Comparison of ENCODE assay signal across 19 cellular contexts in the genomic region with DNA sequence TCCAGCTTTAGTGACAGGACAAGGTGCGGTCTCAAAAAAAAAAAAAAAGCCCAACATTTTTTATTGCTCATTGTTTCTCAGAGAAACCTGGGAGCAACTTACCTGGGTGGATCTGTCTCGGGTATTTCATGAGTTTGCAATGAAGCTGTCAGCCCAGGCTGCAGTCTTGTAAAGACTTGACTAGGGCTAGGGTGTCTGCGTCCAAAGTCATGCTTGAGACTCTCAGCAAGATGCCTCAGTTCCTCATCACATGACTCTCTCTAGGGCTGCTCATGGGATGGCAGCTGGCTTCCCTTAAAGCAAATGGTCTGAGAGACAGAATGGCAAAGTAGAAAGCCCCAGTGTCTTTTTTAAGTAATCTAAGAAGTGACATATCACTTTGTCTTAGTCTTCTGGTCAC.
"Had no signal": no experiment of that assay in that cellular context is flagged by ENCODE, and none has a peak within 500 bp of the region (broad histone marks: within the 10 kb centered on the region; RNA-seq: fewer than 3 reads in every experiment).

No MANE protein-coding gene starts in this region.

- H3K9me3 Mint-ChIP-seq: effector memory CD8-positive, alpha-beta T cell; immature natural killer cell; naive thymus-derived CD8-positive, alpha-beta T cell; stimulated activated effector memory CD8-positive, alpha-beta T cell treated with anti-CD3 and anti-CD28 coated beads, Interleukin-12 subunit alpha, Interleukin-12 subunit beta, amount 100 ng/mL, for 72 hours; stimulated activated naive CD8-positive, alpha-beta T cell treated with anti-CD3 and anti-CD28 coated beads, Interleukin-15, Interleukin-2, amounts not matched to agents 100 ng/mL and 50 ng/mL, for 24 hours had no signal

- H3K27me3 ChIP-seq: neutrophil, right lobe of liver, testis, tibial nerve had no signal

- DNase-seq: effector memory CD8-positive, alpha-beta T cell; erythroblast; immature natural killer cell; kidney; left cardiac atrium; left ventricle myocardium superior; mesendoderm; naive thymus-derived CD8-positive, alpha-beta T cell; psoas muscle; retina; right lobe of liver; stimulated activated CD4-positive, alpha-beta T cell treated with anti-CD3 and anti-CD28 coated beads, Interleukin-4, amount 100 ng/mL, for 1 hour; stimulated activated CD8-positive, alpha-beta memory T cell treated with anti-CD3 and anti-CD28 coated beads, Interleukin-4, amount 100 ng/mL, for 48 hours; testis had no signal

- H3K9me3 ChIP-seq: neutrophil, psoas muscle, right lobe of liver, testis, tibial nerve had no signal

- H3K4me3 Mint-ChIP-seq: effector memory CD8-positive, alpha-beta T cell; immature natural killer cell; naive thymus-derived CD8-positive, alpha-beta T cell; stimulated activated effector memory CD8-positive, alpha-beta T cell treated with anti-CD3 and anti-CD28 coated beads, Interleukin-12 subunit alpha, Interleukin-12 subunit beta, amount 100 ng/mL, for 72 hours; stimulated activated naive CD8-positive, alpha-beta T cell treated with anti-CD3 and anti-CD28 coated beads, Interleukin-15, Interleukin-2, amounts not matched to agents 100 ng/mL and 50 ng/mL, for 24 hours had no signal

- H3K27ac Mint-ChIP-seq: stimulated activated effector memory CD8-positive, alpha-beta T cell treated with anti-CD3 and anti-CD28 coated beads, Interleukin-12 subunit alpha, Interleukin-12 subunit beta, amount 100 ng/mL, for 72 hours; stimulated activated naive CD8-positive, alpha-beta T cell treated with anti-CD3 and anti-CD28 coated beads, Interleukin-15, Interleukin-2, amounts not matched to agents 100 ng/mL and 50 ng/mL, for 24 hours had no signal

- H3K27ac ChIP-seq: neutrophil, psoas muscle, right lobe of liver, testis, tibial nerve had no signal

- ATAC-seq: effector memory CD8-positive, alpha-beta T cell; left cardiac atrium; left ventricle myocardium superior; naive thymus-derived CD8-positive, alpha-beta T cell; psoas muscle; right lobe of liver; stimulated activated effector memory CD8-positive, alpha-beta T cell treated with anti-CD3 and anti-CD28 coated beads, Interleukin-12 subunit alpha, Interleukin-12 subunit beta, amount 100 ng/mL, for 72 hours had no signal

- H3K4me1 ChIP-seq: right lobe of liver, testis had no signal

- H3K27me3 Mint-ChIP-seq: effector memory CD8-positive, alpha-beta T cell; naive thymus-derived CD8-positive, alpha-beta T cell; stimulated activated naive CD8-positive, alpha-beta T cell treated with anti-CD3 and anti-CD28 coated beads, Interleukin-15, Interleukin-2, amounts not matched to agents 100 ng/mL and 50 ng/mL, for 24 hours had no signal

- H3K4me3 ChIP-seq: lung, psoas muscle, right lobe of liver, testis, tibial nerve had no signal
